Comparison of ENCODE assay signal across 11 cellular contexts in genomic region chr18:57850063-57850462, GRCh38.
"Had no signal": no experiment of that assay in that cellular context is flagged by ENCODE, and none has a peak within 500 bp of the region (broad histone marks: within the 10 kb centered on the region; RNA-seq: fewer than 3 reads in every experiment).

No MANE protein-coding gene starts in this region.

- H3K4me3 Mint-ChIP-seq: GM23338, H9, HFFc6 had no signal

- H3K4me2 ChIP-seq: GM23338 had no signal

- H3K4me1 ChIP-seq: HAP-1 had no signal

- DNase-seq: GM23248, GOT3, H7, H9, HCEC 1CT, HFFc6 had no signal

- H3K9ac ChIP-seq: GM23248 had no signal

- H3K27ac Mint-ChIP-seq: GM23338, H9 had no signal

- H3K9me3 Mint-ChIP-seq: GM23338, H9, HFFc6 had no signal

- H3K4me1 Mint-ChIP-seq: GM23338, H9 had no signal

- H3K4me3 ChIP-seq: GM23248, GM23338, HAP-1 had no signal

- H2AFZ ChIP-seq: GM23248, GM23338 had no signal

- H3K27ac ChIP-seq: GM23248 had no signal

- FAIRE-seq: H1, H54 had no signal

- H3K9me3 ChIP-seq: HAP-1 had no signal

- H3K36me3 ChIP-seq: HAP-1 had no signal

- ATAC-seq: GM23338, HCT116 had no signal
